Comparison of ENCODE assay signal across 11 cellular contexts in the genomic region with DNA sequence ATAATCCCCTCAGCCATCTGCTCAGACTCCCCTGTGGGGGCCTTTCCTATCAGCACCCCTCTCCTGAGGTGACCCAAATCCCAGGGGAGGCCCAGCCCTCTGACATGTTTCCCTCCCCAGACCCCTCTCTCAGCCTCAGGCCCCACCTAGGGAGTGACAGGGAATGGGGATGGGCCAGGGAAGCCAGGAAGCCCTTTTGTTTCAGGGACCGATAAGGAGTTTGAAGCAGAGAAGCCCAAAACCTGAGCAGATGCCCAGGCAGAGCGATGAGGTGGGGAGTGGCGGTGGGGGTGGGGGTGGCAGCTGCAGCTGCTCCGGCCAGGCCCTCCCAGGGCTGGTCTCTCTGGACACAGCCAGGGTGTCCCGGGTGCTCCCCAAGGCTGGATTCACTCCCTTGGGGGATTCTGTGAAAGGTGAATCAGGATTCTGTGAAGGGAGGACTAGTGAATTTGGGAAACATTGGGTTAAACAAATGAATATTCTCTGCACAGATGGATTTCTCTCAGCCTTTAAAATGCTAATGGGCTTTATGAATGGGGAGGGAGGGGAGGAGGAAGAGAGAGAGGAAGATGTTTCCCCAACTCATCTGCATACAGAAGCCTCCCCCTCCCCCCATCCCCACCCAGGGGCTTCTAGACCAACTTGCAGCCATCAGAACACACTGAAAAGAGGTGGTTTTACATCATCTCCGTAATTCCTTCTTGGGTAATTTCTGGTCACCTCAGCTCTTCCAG. TPM values are rescaled to one million over a fixed set of nuclear protein-coding genes. Genes with fewer than 3 reads are reported as not detected.
DNase-seq lines count a peak whose midpoint lies in the region; ATAC-seq lines count a peak whose summit lies in the region.
"Had no signal": no experiment of that assay in that cellular context is flagged by ENCODE, and none has a peak within 500 bp of the region (broad histone marks: within the 10 kb centered on the region; RNA-seq: fewer than 3 reads in every experiment).

No MANE protein-coding gene starts in this region.

- peaks cover 96 to 100% (median 97%) of the 10 kb centered on the region in 10 experiments for H3K4me1 ChIP-seq in BLaER1 treated with 17β-estradiol and CSF1 and Interleukin-3, amounts not matched to agents 10 nM and 100 nM
- H3K4me1 ChIP-seq in HUES64 (ENCODE audit: insufficient read depth, low read length): peaks cover 38% of the 10 kb centered on the region
- peaks cover 27 to 45% of the 10 kb centered on the region in 2 donors for H3K4me1 ChIP-seq in mucosa of rectum (ENCODE audit: control insufficient read depth in 2 of 2, insufficient read depth in 2 of 2, low read length in 2 of 2)

- 10% methylated on average over 6 of the region's 6 CpGs for WGBS in HUES64

- H3K9me3 Mint-ChIP-seq in activated naive CD8-positive, alpha-beta T cell (ENCODE audit: low read depth): no peaks in the 10 kb centered on the region

- peak overlapping the region; percentile 87 to 98 (median 94) for H3K4me2 ChIP-seq in BLaER1 treated with 17β-estradiol and CSF1 and Interleukin-3, amounts not matched to agents 10 nM and 100 nM

- H3K4me3 ChIP-seq in BLaER1 treated with 17β-estradiol and CSF1 and Interleukin-3, amounts not matched to agents 10 nM and 100 nM: peak overlapping the region in 8 of 10 experiments; percentile 5 to 57 (median 48); a peak in 16 of 20 replicates
- peak overlapping the region; percentile 15 for H3K4me3 ChIP-seq in HUES64 (ENCODE audit: low read length)
- H3K4me3 ChIP-seq in mucosa of rectum (ENCODE audit: low read length in 2 of 2): no peak overlapping the region

- H3K27me3 ChIP-seq in BLaER1 treated with 17β-estradiol and CSF1 and Interleukin-3, amounts not matched to agents 10 nM and 100 nM: no peaks in the 10 kb centered on the region
- H3K27me3 ChIP-seq in HUES64 (ENCODE audit: insufficient read depth, low read length) (no peaks in the 10 kb centered on the region), mucosa of rectum (ENCODE audit: control insufficient read depth in 2 of 2, insufficient read depth in 2 of 2, low read length in 2 of 2) (no peaks in the 10 kb centered on the region)

- H3K36me3 ChIP-seq in BLaER1 treated with 17β-estradiol and CSF1 and Interleukin-3, amounts not matched to agents 10 nM and 100 nM: peaks cover 53 to 79% (median 71%) of the 10 kb centered on the region in 11 experiments
- H3K36me3 ChIP-seq in HUES64 (ENCODE audit: insufficient read depth, low read length): peaks cover 20% of the 10 kb centered on the region
- peaks cover 41 to 56% of the 10 kb centered on the region in 2 donors for H3K36me3 ChIP-seq in mucosa of rectum (ENCODE audit: control insufficient read depth in 2 of 2, insufficient read depth in 2 of 2, low read length in 2 of 2)

- no peak for ATAC-seq in HG03354 (IDR thresholded peaks at IDR 0.05; ENCODE audit: poor library complexity, severe bottlenecking, unreplicated experiment)
- ATAC-seq: right cardiac atrium had no signal

- DNase-seq in GOT3 (lab: John Stamatoyannopoulos, UW): no peak
- no peak for DNase-seq in NCI-H446 (lab: John Stamatoyannopoulos, UW)
- no peak for DNase-seq in NCI-H2029 (lab: John Stamatoyannopoulos, UW)
- DNase-seq: effector CD8-positive, alpha-beta T cell; islet precursor cell; right cardiac atrium had no signal

- H3K27me3 Mint-ChIP-seq in activated naive CD8-positive, alpha-beta T cell: no peaks in the 10 kb centered on the region

- H3K4me3 Mint-ChIP-seq in activated naive CD8-positive, alpha-beta T cell: peak overlapping the region; percentile 54

- peaks cover 93% of the 10 kb centered on the region for H3K4me1 Mint-ChIP-seq in activated naive CD8-positive, alpha-beta T cell (ENCODE audit: low read depth)

- H3K27ac ChIP-seq in BLaER1 treated with 17β-estradiol and CSF1 and Interleukin-3, amounts not matched to agents 10 nM and 100 nM: peak overlapping the region; percentile 73 to 100 (median 99)
- peak overlapping the region; percentile 93 for H3K27ac ChIP-seq in HUES64 (ENCODE audit: low read depth, low read length)
- H3K27ac ChIP-seq in mucosa of rectum (ENCODE audit: low read depth in 2 of 2, low read length in 2 of 2): peak overlapping the region; percentile 65 to 83

- peaks cover 21% of the 10 kb centered on the region for H3K36me3 Mint-ChIP-seq in activated naive CD8-positive, alpha-beta T cell

- H4K20me1 ChIP-seq in BLaER1 treated with 17β-estradiol and CSF1 and Interleukin-3, amounts not matched to agents 10 nM and 100 nM: no peaks in the 10 kb centered on the region

- H3K9ac ChIP-seq in BLaER1 treated with 17β-estradiol and CSF1 and Interleukin-3, amounts not matched to agents 10 nM and 100 nM: peak overlapping the region; percentile 73 to 97 (median 89)
- peak overlapping the region; percentile 45 for H3K9ac ChIP-seq in HUES64 (ENCODE audit: low read depth, low read length)
- H3K9ac ChIP-seq in mucosa of rectum (ENCODE audit: low read depth in 1 of 2, low read length in 2 of 2): no peak overlapping the region

- H3K9me3 ChIP-seq in BLaER1 treated with 17β-estradiol and CSF1 and Interleukin-3, amounts not matched to agents 10 nM and 100 nM (replicated peaks in 1 of 11): no peaks in the 10 kb centered on the region; a peak in 1 of 22 replicates
- H3K9me3 ChIP-seq in HUES64 (ENCODE audit: insufficient read depth, low read depth, low read length) (no peaks in the 10 kb centered on the region), mucosa of rectum (ENCODE audit: control insufficient read depth in 2 of 2, low read length in 2 of 2) (no peaks in the 10 kb centered on the region)

- peak overlapping the region; percentile 93 for H3K27ac Mint-ChIP-seq in activated naive CD8-positive, alpha-beta T cell

RNA-seq across cellular contexts. Expression of a gene that starts 17.4 kb away (rescaled TPM):
- 17.8 TPM for polyA plus RNA-seq in HUES64 (2013, experiment 1 of 2)
- 18.9 TPM for polyA plus RNA-seq in HUES64 (2013, experiment 2 of 2)

RNA-seq across cellular contexts. Expression of a gene that starts 40.7 kb away (rescaled TPM):
- polyA plus RNA-seq in HUES64 (2013, experiment 1 of 2): 1.3 TPM
- 0.82 TPM for polyA plus RNA-seq in HUES64 (2013, experiment 2 of 2)

RNA-seq across cellular contexts. Expression of a gene that starts 47.5 kb away (rescaled TPM):
- not detected for polyA plus RNA-seq in HUES64 (2013, experiment 1 of 2)
- not detected for polyA plus RNA-seq in HUES64 (2013, experiment 2 of 2)

Comparison
In these comparisons a context has a peak if more than half of its experiments do, and no peak if none do; other contexts are left out.
1. H3K4me3 ChIP-seq: peak in BLaER1 treated with 17β-estradiol and CSF1 and Interleukin-3, amounts not matched to agents 10 nM and 100 nM (8 of 10) and HUES64 (single experiment); none in mucosa of rectum (0 of 2).
2. H3K9ac ChIP-seq: peak in BLaER1 treated with 17β-estradiol and CSF1 and Interleukin-3, amounts not matched to agents 10 nM and 100 nM (11 of 11) and HUES64 (single experiment); none in mucosa of rectum (0 of 2).
3. Peak in every context shown above with its lines, with median percentiles within 50 percentile points of each other: H3K27ac ChIP-seq.